ENCODE assay signal across 6 cellular contexts in the genomic region with DNA sequence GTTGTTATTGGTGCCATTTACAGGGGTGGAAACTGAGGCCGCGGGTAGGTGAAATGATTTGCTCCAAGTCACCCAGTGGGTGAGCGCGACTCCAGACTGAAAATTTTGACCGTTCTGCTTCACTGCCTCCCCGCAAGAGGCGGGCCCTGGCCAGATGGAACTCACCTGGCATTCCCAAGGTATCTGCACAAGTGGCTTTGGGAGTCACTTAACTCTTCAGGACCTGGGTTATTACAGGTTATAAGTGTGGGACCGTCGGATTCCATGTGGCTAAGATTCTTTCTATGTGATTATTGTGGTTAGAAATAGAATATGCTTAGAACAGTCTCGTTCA. TPM values are rescaled to one million over a fixed set of nuclear protein-coding genes. Genes with fewer than 3 reads are reported as not detected.
DNase-seq lines count a peak whose midpoint lies in the region; ATAC-seq and TF ChIP-seq lines count a peak whose summit lies in the region.

No MANE protein-coding gene starts in this region.

- DNase-seq in kidney tubule cell (ENCODE audit: low spot score), result peak; percentile 65
- no peak for DNase-seq in A172 (ENCODE audit: low spot score)
- DNase-seq in NCI-H446 treated with DMSO at 0.1 percent for 48 hours (lab: John Stamatoyannopoulos, UW), result no peak

- ATAC-seq in GM21360 (IDR thresholded peaks at IDR 0.05; ENCODE audit: unreplicated experiment), result peak; percentile 4
- ATAC-seq in SK-N-SH treated with all-trans-retinoic acid at 6 μM for 48 hours, result peak; percentile 15; the same call in 2 of the 3 replicates
- ATAC-seq in HG03521 (IDR thresholded peaks at IDR 0.05; ENCODE audit: unreplicated experiment), result no peak

TF ChIP-seq in SK-N-SH treated with all-trans-retinoic acid at 6 μM for 48 hours, 23 proteins besides CTCF, POLR2A, EP300 and RAD21:
- no peak for TF ChIP-seq TCF4 (CRISPR knock-in tag; IDR thresholded peaks at IDR 0.05; ENCODE audit: borderline replicate concordance)
- TF ChIP-seq, protein P1, sequence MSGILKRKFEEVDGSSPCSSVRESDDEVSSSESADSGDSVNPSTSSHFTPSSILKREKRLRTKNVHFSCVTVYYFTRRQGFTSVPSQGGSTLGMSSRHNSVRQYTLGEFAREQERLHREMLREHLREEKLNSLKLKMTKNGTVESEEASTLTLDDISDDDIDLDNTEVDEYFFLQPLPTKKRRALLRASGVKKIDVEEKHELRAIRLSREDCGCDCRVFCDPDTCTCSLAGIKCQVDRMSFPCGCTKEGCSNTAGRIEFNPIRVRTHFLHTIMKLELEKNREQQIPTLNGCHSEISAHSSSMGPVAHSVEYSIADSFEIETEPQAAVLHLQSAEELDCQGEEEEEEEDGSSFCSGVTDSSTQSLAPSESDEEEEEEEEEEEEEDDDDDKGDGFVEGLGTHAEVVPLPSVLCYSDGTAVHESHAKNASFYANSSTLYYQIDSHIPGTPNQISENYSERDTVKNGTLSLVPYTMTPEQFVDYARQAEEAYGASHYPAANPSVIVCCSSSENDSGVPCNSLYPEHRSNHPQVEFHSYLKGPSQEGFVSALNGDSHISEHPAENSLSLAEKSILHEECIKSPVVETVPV (CRISPR knock-in tag; IDR thresholded peaks at IDR 0.05), result no peak
- TF ChIP-seq, protein P2, sequence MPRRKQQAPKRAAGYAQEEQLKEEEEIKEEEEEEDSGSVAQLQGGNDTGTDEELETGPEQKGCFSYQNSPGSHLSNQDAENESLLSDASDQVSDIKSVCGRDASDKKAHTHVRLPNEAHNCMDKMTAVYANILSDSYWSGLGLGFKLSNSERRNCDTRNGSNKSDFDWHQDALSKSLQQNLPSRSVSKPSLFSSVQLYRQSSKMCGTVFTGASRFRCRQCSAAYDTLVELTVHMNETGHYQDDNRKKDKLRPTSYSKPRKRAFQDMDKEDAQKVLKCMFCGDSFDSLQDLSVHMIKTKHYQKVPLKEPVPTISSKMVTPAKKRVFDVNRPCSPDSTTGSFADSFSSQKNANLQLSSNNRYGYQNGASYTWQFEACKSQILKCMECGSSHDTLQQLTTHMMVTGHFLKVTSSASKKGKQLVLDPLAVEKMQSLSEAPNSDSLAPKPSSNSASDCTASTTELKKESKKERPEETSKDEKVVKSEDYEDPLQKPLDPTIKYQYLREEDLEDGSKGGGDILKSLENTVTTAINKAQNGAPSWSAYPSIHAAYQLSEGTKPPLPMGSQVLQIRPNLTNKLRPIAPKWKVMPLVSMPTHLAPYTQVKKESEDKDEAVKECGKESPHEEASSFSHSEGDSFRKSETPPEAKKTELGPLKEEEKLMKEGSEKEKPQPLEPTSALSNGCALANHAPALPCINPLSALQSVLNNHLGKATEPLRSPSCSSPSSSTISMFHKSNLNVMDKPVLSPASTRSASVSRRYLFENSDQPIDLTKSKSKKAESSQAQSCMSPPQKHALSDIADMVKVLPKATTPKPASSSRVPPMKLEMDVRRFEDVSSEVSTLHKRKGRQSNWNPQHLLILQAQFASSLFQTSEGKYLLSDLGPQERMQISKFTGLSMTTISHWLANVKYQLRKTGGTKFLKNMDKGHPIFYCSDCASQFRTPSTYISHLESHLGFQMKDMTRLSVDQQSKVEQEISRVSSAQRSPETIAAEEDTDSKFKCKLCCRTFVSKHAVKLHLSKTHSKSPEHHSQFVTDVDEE (CRISPR knock-in tag; IDR thresholded peaks at IDR 0.05), result no peak
- TF ChIP-seq RARB (CRISPR knock-in tag; IDR thresholded peaks at IDR 0.05), result no peak
- TF ChIP-seq, protein P3, sequence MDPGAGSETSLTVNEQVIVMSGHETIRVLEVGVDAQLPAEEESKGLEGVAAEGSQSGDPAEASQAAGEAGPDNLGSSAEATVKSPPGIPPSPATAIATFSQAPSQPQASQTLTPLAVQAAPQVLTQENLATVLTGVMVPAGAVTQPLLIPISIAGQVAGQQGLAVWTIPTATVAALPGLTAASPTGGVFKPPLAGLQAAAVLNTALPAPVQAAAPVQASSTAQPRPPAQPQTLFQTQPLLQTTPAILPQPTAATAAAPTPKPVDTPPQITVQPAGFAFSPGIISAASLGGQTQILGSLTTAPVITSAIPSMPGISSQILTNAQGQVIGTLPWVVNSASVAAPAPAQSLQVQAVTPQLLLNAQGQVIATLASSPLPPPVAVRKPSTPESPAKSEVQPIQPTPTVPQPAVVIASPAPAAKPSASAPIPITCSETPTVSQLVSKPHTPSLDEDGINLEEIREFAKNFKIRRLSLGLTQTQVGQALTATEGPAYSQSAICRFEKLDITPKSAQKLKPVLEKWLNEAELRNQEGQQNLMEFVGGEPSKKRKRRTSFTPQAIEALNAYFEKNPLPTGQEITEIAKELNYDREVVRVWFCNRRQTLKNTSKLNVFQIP (CRISPR knock-in tag; IDR thresholded peaks at IDR 0.05; ENCODE audit: borderline replicate concordance, low read depth), result no peak
- TF ChIP-seq, protein P4, sequence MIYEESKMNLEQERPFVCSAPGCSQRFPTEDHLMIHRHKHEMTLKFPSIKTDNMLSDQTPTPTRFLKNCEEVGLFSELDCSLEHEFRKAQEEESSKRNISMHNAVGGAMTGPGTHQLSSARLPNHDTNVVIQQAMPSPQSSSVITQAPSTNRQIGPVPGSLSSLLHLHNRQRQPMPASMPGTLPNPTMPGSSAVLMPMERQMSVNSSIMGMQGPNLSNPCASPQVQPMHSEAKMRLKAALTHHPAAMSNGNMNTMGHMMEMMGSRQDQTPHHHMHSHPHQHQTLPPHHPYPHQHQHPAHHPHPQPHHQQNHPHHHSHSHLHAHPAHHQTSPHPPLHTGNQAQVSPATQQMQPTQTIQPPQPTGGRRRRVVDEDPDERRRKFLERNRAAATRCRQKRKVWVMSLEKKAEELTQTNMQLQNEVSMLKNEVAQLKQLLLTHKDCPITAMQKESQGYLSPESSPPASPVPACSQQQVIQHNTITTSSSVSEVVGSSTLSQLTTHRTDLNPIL (CRISPR knock-in tag; IDR thresholded peaks at IDR 0.05; ENCODE audit: low read depth), result no peak
- no peak for TF ChIP-seq ZNF8 (CRISPR knock-in tag; IDR thresholded peaks at IDR 0.05)
- no peak for TF ChIP-seq ZNF70 (CRISPR knock-in tag; IDR thresholded peaks at IDR 0.05)
- no peak for TF ChIP-seq ZC3H10 (CRISPR knock-in tag; IDR thresholded peaks at IDR 0.05)
- no peak for TF ChIP-seq CSDC2 (CRISPR knock-in tag; IDR thresholded peaks at IDR 0.05)
- no peak for TF ChIP-seq TOX (CRISPR knock-in tag; IDR thresholded peaks at IDR 0.05; ENCODE audit: borderline replicate concordance)
- TF ChIP-seq ISL1 (CRISPR knock-in tag; IDR thresholded peaks at IDR 0.05), result no peak
- no peak for TF ChIP-seq SNAI2 (CRISPR knock-in tag; IDR thresholded peaks at IDR 0.05)
- TF ChIP-seq ZNF565 (CRISPR knock-in tag; conservative IDR thresholded peaks at IDR 0.05; ENCODE audit: low read depth), result no peak
- TF ChIP-seq GLIS3 (CRISPR knock-in tag; IDR thresholded peaks at IDR 0.05), result no peak
- TF ChIP-seq ZFP30 (CRISPR knock-in tag; IDR thresholded peaks at IDR 0.05), result no peak
- TF ChIP-seq BACH2 (CRISPR knock-in tag; IDR thresholded peaks at IDR 0.05; ENCODE audit: borderline replicate concordance), result no peak
- TF ChIP-seq ZFP3 (CRISPR knock-in tag; IDR thresholded peaks at IDR 0.05), result no peak
- TF ChIP-seq, protein P5, sequence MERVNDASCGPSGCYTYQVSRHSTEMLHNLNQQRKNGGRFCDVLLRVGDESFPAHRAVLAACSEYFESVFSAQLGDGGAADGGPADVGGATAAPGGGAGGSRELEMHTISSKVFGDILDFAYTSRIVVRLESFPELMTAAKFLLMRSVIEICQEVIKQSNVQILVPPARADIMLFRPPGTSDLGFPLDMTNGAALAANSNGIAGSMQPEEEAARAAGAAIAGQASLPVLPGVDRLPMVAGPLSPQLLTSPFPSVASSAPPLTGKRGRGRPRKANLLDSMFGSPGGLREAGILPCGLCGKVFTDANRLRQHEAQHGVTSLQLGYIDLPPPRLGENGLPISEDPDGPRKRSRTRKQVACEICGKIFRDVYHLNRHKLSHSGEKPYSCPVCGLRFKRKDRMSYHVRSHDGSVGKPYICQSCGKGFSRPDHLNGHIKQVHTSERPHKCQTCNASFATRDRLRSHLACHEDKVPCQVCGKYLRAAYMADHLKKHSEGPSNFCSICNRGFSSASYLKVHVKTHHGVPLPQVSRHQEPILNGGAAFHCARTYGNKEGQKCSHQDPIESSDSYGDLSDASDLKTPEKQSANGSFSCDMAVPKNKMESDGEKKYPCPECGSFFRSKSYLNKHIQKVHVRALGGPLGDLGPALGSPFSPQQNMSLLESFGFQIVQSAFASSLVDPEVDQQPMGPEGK (CRISPR knock-in tag; IDR thresholded peaks at IDR 0.05; ENCODE audit: borderline replicate concordance), result no peak
- TF ChIP-seq PPARA (CRISPR knock-in tag; IDR thresholded peaks at IDR 0.05; ENCODE audit: borderline replicate concordance), result no peak

RNA-seq across cellular contexts. Expression of a gene that starts 0.6 kb away (rescaled TPM):
- 11.3 and 11.5 TPM in 2 replicates for total RNA-seq in A172 (2014; rRNA removed; shearing (Covaris generic))

RNA-seq across cellular contexts. Expression of a gene that starts 6.4 kb away (rescaled TPM):
- not detected in 2 replicates for total RNA-seq in A172 (2014; rRNA removed; shearing (Covaris generic))

RNA-seq across cellular contexts. Expression of a gene that starts 31.8 kb away (rescaled TPM):
- total RNA-seq in A172 (2014; rRNA removed; shearing (Covaris generic)), result not detected in 2 replicates

RNA-seq across cellular contexts. Expression of a gene that starts 37.5 kb away (rescaled TPM):
- 78.7 and 124 TPM in 2 replicates for total RNA-seq in A172 (2014; rRNA removed; shearing (Covaris generic))

RNA-seq across cellular contexts. Expression of a gene that starts 45.0 kb away (rescaled TPM):
- 0.79 and 1.2 TPM in 2 replicates for total RNA-seq in A172 (2014; rRNA removed; shearing (Covaris generic))
